11 cellular contexts compared by ENCODE assay signal in the genomic region with DNA sequence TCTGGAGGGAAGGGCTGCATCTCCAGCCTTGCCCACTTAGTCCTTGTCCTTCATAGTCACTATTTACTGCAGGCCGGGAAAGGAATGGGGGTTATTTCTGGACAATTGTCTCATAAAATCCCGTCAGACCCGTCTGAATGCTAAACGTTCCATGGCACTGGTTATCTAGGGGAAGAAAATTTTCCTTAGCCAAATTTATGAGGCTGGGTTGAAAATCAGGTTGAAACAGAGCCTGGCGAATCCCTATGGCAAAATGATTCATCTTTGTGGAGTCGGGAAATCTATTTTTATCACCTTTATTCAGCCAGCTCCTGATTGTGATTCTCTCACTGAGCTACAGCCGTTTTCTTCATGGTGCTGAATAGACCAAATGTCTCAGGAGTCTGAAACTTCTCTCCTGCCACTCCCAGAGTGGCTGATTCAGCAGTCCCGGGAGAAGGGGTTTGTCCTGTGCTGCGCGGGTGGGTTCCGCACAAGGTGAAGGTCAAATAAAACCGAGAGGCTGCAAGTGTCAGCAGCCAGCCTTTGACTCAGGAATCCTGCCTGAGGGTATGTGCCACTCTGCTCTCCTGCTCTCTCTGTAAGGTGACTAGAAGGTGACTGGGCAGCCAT. TPM values are rescaled to one million over a fixed set of nuclear protein-coding genes. Genes with fewer than 3 reads are reported as not detected.
DNase-seq lines count a peak whose midpoint lies in the region; ATAC-seq and TF ChIP-seq lines count a peak whose summit lies in the region.
"Had no signal": no experiment of that assay in that cellular context is flagged by ENCODE, and none has a peak within 500 bp of the region (broad histone marks: within the 10 kb centered on the region; RNA-seq: fewer than 3 reads in every experiment).

No MANE protein-coding gene starts in this region.

- H2BK12ac ChIP-seq in H9 (ENCODE audit: insufficient read length, low read depth, low read length): no peak overlapping the region

- H3K56ac ChIP-seq in H9 (ENCODE audit: insufficient read length, low read depth, low read length): no peak overlapping the region

- H3K36me3 ChIP-seq in left lung: no peaks in the 10 kb centered on the region
- no peaks in the 10 kb centered on the region for H3K36me3 ChIP-seq in WERI-Rb-1

- no peak overlapping the region for H3K23ac ChIP-seq in H9 (ENCODE audit: insufficient read length, low read depth, low read length)

- H4K91ac ChIP-seq in H9 (ENCODE audit: insufficient read length, low read depth, low read length): no peak overlapping the region

- no peaks in the 10 kb centered on the region for H3K9me3 Mint-ChIP-seq in H9
- H3K9me3 Mint-ChIP-seq: dendritic cell treated with granulocyte-macrophage colony-stimulating factor and Interleukin-4, amounts not matched to agents 40 ng/mL and 50 ng/mL, for 4 days had no signal

- H2BK20ac ChIP-seq in H9 (ENCODE audit: low read depth, low read length, poor library complexity, severe bottlenecking): no peak overlapping the region

- H4K5ac ChIP-seq in H9 (ENCODE audit: insufficient read length, low read depth, low read length): no peak overlapping the region

- H3K27ac Mint-ChIP-seq in H9: no peak overlapping the region
- H3K27ac Mint-ChIP-seq: activated T-cell treated with anti-CD3 and anti-CD28 coated beads, Interleukin-2, amount 50 U/mL, for 72 hours had no signal

- H3K4me3 ChIP-seq in left lung (peak overlapping the region; percentile 8 to 10), WERI-Rb-1 (ENCODE audit: low read depth, low read length) (no peak overlapping the region)

- DNase-seq in H9 (peak; percentile 37), left lung (no peak), stromal cell of bone marrow (ENCODE audit: low read depth) (peak; percentile 26), DMS153 treated with DMSO at 0.1 percent for 48 hours (lab: John Stamatoyannopoulos, UW; ENCODE audit: unreplicated experiment) (no peak), T-helper 1 cell (no peak), WERI-Rb-1 (no peak), NCI-H2029 treated with DMSO at 0.1 percent for 48 hours (lab: John Stamatoyannopoulos, UW) (no peak)
- DNase-seq: activated T-cell treated with anti-CD3 and anti-CD28 coated beads, Interleukin-2, amount 50 U/mL, for 72 hours; posterior cingulate gyrus had no signal

- no peak overlapping the region for H3K9ac ChIP-seq in H9 (ENCODE audit: extremely low read depth, insufficient read length, low read length)

- H3K27me3 Mint-ChIP-seq in H9 (ENCODE audit: low read depth): no peaks in the 10 kb centered on the region

- no peaks in the 10 kb centered on the region for H3K79me2 ChIP-seq in H9 (ENCODE audit: insufficient read depth, low read length)

- H3K4ac ChIP-seq in H9 (ENCODE audit: low read depth, low read length): no peak overlapping the region

- no peak overlapping the region for H2BK5ac ChIP-seq in H9 (ENCODE audit: insufficient read length, low read length)

- no CpG with 5 or more reads among the region's 12 CpGs for WGBS in H9 (ENCODE audit: extremely low coverage, insufficient read length, low lambda C conversion rate)

- no peak overlapping the region for H2AK5ac ChIP-seq in H9 (ENCODE audit: insufficient read length, low read length)

- no peak overlapping the region for H2BK120ac ChIP-seq in H9 (ENCODE audit: low read depth, low read length, poor library complexity, severe bottlenecking)

- no peak overlapping the region for H3K4me3 Mint-ChIP-seq in H9
- H3K4me3 Mint-ChIP-seq: activated T-cell treated with anti-CD3 and anti-CD28 coated beads, Interleukin-2, amount 50 U/mL, for 72 hours; dendritic cell treated with granulocyte-macrophage colony-stimulating factor and Interleukin-4, amounts not matched to agents 40 ng/mL and 50 ng/mL, for 4 days had no signal

- H3K4me1 ChIP-seq in H9 (ENCODE audit: insufficient read depth, low read length) (peaks cover 2% of the 10 kb centered on the region; the same call in 1 of the 2 replicates), left lung (peaks cover 9 to 23% of the 10 kb centered on the region in 2 donors)

- H3K4me2 ChIP-seq in H9 (ENCODE audit: insufficient read depth, insufficient read length, low read length): no peak overlapping the region

- no peak overlapping the region for H2BK15ac ChIP-seq in H9 (ENCODE audit: low read depth, low read length)

- H3K79me1 ChIP-seq in H9 (ENCODE audit: insufficient read depth, low read depth, low read length, poor library complexity, severe bottlenecking): no peaks in the 10 kb centered on the region

- H3K27me3 ChIP-seq in H9 (ENCODE audit: insufficient read depth, low read length) (no peaks in the 10 kb centered on the region), left lung (no peaks in the 10 kb centered on the region), WERI-Rb-1 (ENCODE audit: insufficient read depth, low read depth, severe bottlenecking) (no peaks in the 10 kb centered on the region)

- ATAC-seq in left lung: peak; percentile 5
- ATAC-seq: activated T-cell treated with anti-CD3 and anti-CD28 coated beads, Interleukin-2, amount 50 U/mL, for 72 hours had no signal

- no peaks in the 10 kb centered on the region for H3K36me3 Mint-ChIP-seq in H9 (ENCODE audit: insufficient read depth in 1 of 3, low read depth in 3 of 3)

- no peak overlapping the region for H4K8ac ChIP-seq in H9 (replicated peaks; ENCODE audit: insufficient read length, low read depth, low read length)

- intact Hi-C loops in left lung (cut with DNase I): no loop called here

- no peak overlapping the region for H3K14ac ChIP-seq in H9 (ENCODE audit: insufficient read depth, low read length)

- H3K23me2 ChIP-seq in H9 (ENCODE audit: insufficient read length, low read depth, low read length, poor library complexity, severe bottlenecking): no peaks in the 10 kb centered on the region

- TF ChIP-seq CTCF in H9 (conservative IDR thresholded peaks at IDR 0.05) (no peak), left lung (IDR thresholded peaks at IDR 0.05) (no peak), WERI-Rb-1 (IDR thresholded peaks at IDR 0.05; ENCODE audit: low read depth, low read length) (no peak)

- no peak overlapping the region for H3T11ph ChIP-seq in H9 (ENCODE audit: low read length)

- H3K9me3 ChIP-seq in H9 (ENCODE audit: control insufficient read depth, low read depth, low read length) (no peaks in the 10 kb centered on the region), left lung (no peaks in the 10 kb centered on the region), WERI-Rb-1 (ENCODE audit: severe bottlenecking) (no peaks in the 10 kb centered on the region)

- peaks cover 13 to 26% of the 10 kb centered on the region in 2 experiments for H3K4me1 Mint-ChIP-seq in H9

- H3K18ac ChIP-seq in H9 (ENCODE audit: insufficient read length, low read depth, low read length): no peak overlapping the region

- H4K20me1 ChIP-seq in H9 (ENCODE audit: control insufficient read depth, insufficient read depth, insufficient read length): no peaks in the 10 kb centered on the region

- H2AFZ ChIP-seq in H9 (ENCODE audit: low read length): no peak overlapping the region

- H3K27ac ChIP-seq in H9 (ENCODE audit: insufficient read length, low read depth, low read length) (no peak overlapping the region), cingulate gyrus (ENCODE audit: low read depth, low read length) (peak overlapping the region; percentile 74), left lung (peak overlapping the region; percentile 40 to 52), WERI-Rb-1 (no peak overlapping the region)

RNA-seq across cellular contexts. Expression of gene LIMCH1, which starts 1.0 kb away (rescaled TPM):
- total RNA-seq in H9 (2021) (3.3 and 4.0 TPM in 2 replicates), left lung (100 to 1,000 TPM; 169 to 183 TPM)
- total RNA-seq: activated T-cell treated with anti-CD3 and anti-CD28 coated beads, Interleukin-2, amount 50 U/mL, for 72 hours had no signal

Comparison
In these comparisons a context has a peak if more than half of its experiments do, and no peak if none do; other contexts are left out.
1. DNase-seq: peak in H9 (single experiment) and stromal cell of bone marrow (single experiment); none in left lung (0 of 2), DMS153 treated with DMSO at 0.1 percent for 48 hours (single experiment), T-helper 1 cell (0 of 5), WERI-Rb-1 (single experiment) and NCI-H2029 treated with DMSO at 0.1 percent for 48 hours (single experiment).
2. H3K27ac ChIP-seq: peak in cingulate gyrus (single experiment) and left lung (2 of 2); none in H9 (single experiment) and WERI-Rb-1 (single experiment).
3. RNA of gene LIMCH1, which starts 1.0 kb away (total RNA-seq): 169 to 183 TPM in left lung; 3.3 to 4.0 TPM in H9; every median in the first group is over 10 times any median in the second.